ENCODE assay signal across 10 cellular contexts in the genomic region with DNA sequence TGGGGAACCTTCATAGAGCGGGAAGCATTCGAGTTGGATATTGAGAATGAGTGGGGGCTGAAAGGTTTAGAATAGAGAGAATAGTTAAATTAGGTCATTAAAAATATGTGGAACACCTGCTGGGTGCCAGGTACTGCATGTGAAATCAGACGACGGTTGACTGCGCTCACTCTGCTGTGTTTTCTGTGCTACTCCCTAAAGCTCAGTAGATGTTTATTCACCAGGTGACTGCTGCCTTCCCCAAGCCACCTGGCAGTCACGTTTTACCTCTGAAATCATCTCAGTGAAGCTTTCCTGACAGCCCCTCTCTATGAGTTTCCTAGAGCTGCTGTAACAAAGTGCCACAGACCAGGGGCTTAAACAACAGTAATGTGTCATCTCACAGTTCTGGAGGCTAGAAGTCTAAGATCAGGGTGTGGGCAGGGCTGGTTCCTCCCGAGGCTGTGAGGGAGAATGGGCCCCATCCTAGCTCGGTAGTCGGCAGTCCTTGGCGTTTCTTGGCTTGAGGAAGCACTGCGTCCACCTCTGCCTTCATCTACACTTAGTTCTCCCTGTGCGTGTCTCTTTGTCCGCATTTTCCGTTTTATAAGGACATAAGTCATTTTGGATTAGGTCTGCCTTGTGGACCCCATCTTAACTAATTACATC. TPM values are rescaled to one million over a fixed set of nuclear protein-coding genes. Genes with fewer than 3 reads are reported as not detected.
DNase-seq lines count a peak whose midpoint lies in the region; ATAC-seq, FAIRE-seq and TF ChIP-seq lines count a peak whose summit lies in the region.
"Had no signal": no experiment of that assay in that cellular context is flagged by ENCODE, and none has a peak within 500 bp of the region (broad histone marks: within the 10 kb centered on the region; RNA-seq: fewer than 3 reads in every experiment).

No MANE protein-coding gene starts in this region.

- peaks cover 45% of the 10 kb centered on the region for H3K4me1 ChIP-seq in HUES48 (ENCODE audit: control insufficient read depth, insufficient read depth, low read length)
- peaks cover 99% of the 10 kb centered on the region for H3K4me1 ChIP-seq in lower lobe of right lung
- peaks cover 44% of the 10 kb centered on the region for H3K4me1 ChIP-seq in stomach smooth muscle (ENCODE audit: control insufficient read depth, insufficient read depth, low read length)
- peaks cover 42% of the 10 kb centered on the region for H3K4me1 ChIP-seq in BE2C

- intact Hi-C loops in lower lobe of right lung (cut with DNase I): no loop called here

- TF ChIP-seq CTCF in lower lobe of right lung (IDR thresholded peaks at IDR 0.05) (no peak), BE2C (IDR thresholded peaks at IDR 0.05; ENCODE audit: low read depth, low read length) (no peak)

- H3K27me3 Mint-ChIP-seq in central memory CD8-positive, alpha-beta T cell: no peaks in the 10 kb centered on the region
- H3K27me3 Mint-ChIP-seq: activated naive CD8-positive, alpha-beta T cell treated with anti-CD3 and anti-CD28 coated beads, Interleukin-2, amount 10 ng/mL, durations not matched to agents 7 days and 5 days had no signal

- H3K36me3 ChIP-seq in HUES48 (ENCODE audit: control insufficient read depth, insufficient read depth, low read length) (no peaks in the 10 kb centered on the region), lower lobe of right lung (no peaks in the 10 kb centered on the region), stomach smooth muscle (ENCODE audit: control insufficient read depth in 2 of 2, insufficient read depth in 2 of 2, low read length in 2 of 2) (no peaks in the 10 kb centered on the region), BE2C (no peaks in the 10 kb centered on the region)

- H3K4me3 ChIP-seq in HUES48 (ENCODE audit: low read depth, low read length): peak overlapping the region; percentile 30; the same call in 1 of the 2 replicates
- peak overlapping the region; percentile 30 for H3K4me3 ChIP-seq in lower lobe of right lung
- peak overlapping the region; percentile 56 to 67 for H3K4me3 ChIP-seq in stomach smooth muscle (ENCODE audit: low read length in 2 of 2)
- H3K4me3 ChIP-seq in BE2C (ENCODE audit: low read depth, low read length): no peak overlapping the region

- FAIRE-seq in H54 (lab: Jason Lieb, UNC): no peak

- TF ChIP-seq POLR2A in H54 (IDR thresholded peaks at IDR 0.05; ENCODE audit: low read depth, low read length): no peak

- no peaks in the 10 kb centered on the region for H3K9me3 Mint-ChIP-seq in central memory CD8-positive, alpha-beta T cell
- H3K9me3 Mint-ChIP-seq: activated naive CD8-positive, alpha-beta T cell treated with anti-CD3 and anti-CD28 coated beads, Interleukin-2, amount 10 ng/mL, durations not matched to agents 7 days and 5 days had no signal

- no peaks in the 10 kb centered on the region for H3K9me3 ChIP-seq in HUES48 (ENCODE audit: control insufficient read depth, insufficient read depth, low read length)
- no peaks in the 10 kb centered on the region for H3K9me3 ChIP-seq in lower lobe of right lung
- H3K9me3 ChIP-seq in stomach smooth muscle (ENCODE audit: control insufficient read depth in 2 of 2, low read length in 2 of 2): no peaks in the 10 kb centered on the region
- no peaks in the 10 kb centered on the region for H3K9me3 ChIP-seq in BE2C

- no peak for DNase-seq in central memory CD8-positive, alpha-beta T cell (ENCODE audit: low spot score in 2 of 2)
- DNase-seq in lower lobe of right lung: no peak
- DNase-seq in BE2C: no peak
- no peak for DNase-seq in stimulated activated CD4-positive, alpha-beta T cell treated with anti-CD3 and anti-CD28 coated beads, Interleukin-2, amount 100 ng/mL, for 48 hours
- DNase-seq in H54 (ENCODE audit: insufficient read length, low spot score): no peak
- DNase-seq: activated naive CD8-positive, alpha-beta T cell treated with anti-CD3 and anti-CD28 coated beads, Interleukin-2, amount 10 ng/mL, durations not matched to agents 7 days and 5 days; RPMI8226 had no signal

- no peak overlapping the region for H3K4me3 Mint-ChIP-seq in central memory CD8-positive, alpha-beta T cell
- H3K4me3 Mint-ChIP-seq: activated naive CD8-positive, alpha-beta T cell treated with anti-CD3 and anti-CD28 coated beads, Interleukin-2, amount 10 ng/mL, durations not matched to agents 7 days and 5 days had no signal

- H3K27ac ChIP-seq in HUES48 (ENCODE audit: low read depth, low read length) (peak overlapping the region; percentile 84), lower lobe of right lung (peak overlapping the region; percentile 71), stomach smooth muscle (ENCODE audit: low read length) (peak overlapping the region; percentile 70)

- H3K27me3 ChIP-seq in HUES48 (ENCODE audit: control insufficient read depth, insufficient read depth, low read length): no peaks in the 10 kb centered on the region
- H3K27me3 ChIP-seq in lower lobe of right lung (ENCODE audit: low read depth): no peaks in the 10 kb centered on the region
- no peaks in the 10 kb centered on the region for H3K27me3 ChIP-seq in stomach smooth muscle (ENCODE audit: control insufficient read depth in 1 of 2, insufficient read depth in 2 of 2, low read length in 2 of 2)
- H3K27me3 ChIP-seq in BE2C: no peaks in the 10 kb centered on the region

- H3K9ac ChIP-seq in HUES48 (ENCODE audit: low read depth, low read length) (no peak overlapping the region), stomach smooth muscle (ENCODE audit: low read length in 2 of 2) (peak overlapping the region; percentile 34 to 42)

- ATAC-seq in central memory CD8-positive, alpha-beta T cell (replicated peaks; ENCODE audit: extremely low read depth, poor library complexity, severe bottlenecking): no peak
- ATAC-seq in lower lobe of right lung (no peak), GM19455 (IDR thresholded peaks at IDR 0.05; ENCODE audit: unreplicated experiment) (no peak)

- H3K27ac Mint-ChIP-seq in central memory CD8-positive, alpha-beta T cell (ENCODE audit: low read depth): peak overlapping the region; percentile 77
- H3K27ac Mint-ChIP-seq: activated naive CD8-positive, alpha-beta T cell treated with anti-CD3 and anti-CD28 coated beads, Interleukin-2, amount 10 ng/mL, durations not matched to agents 7 days and 5 days had no signal

- H3K36me3 Mint-ChIP-seq in central memory CD8-positive, alpha-beta T cell (ENCODE audit: insufficient read depth): peaks cover 7% of the 10 kb centered on the region

- H3K4me1 Mint-ChIP-seq in central memory CD8-positive, alpha-beta T cell: peaks cover 68% of the 10 kb centered on the region

RNA-seq across cellular contexts. Expression of a gene that starts 25.3 kb away (rescaled TPM):
- 279 TPM for total RNA-seq in lower lobe of right lung
- polyA plus RNA-seq in BE2C (2012; ENCODE audit: insufficient read depth, insufficient read length, low read depth): 184 TPM
